ENCODE assay signal across 8 cellular contexts in genomic region chr7:123750389-123751230, GRCh38. TPM values are rescaled to one million over a fixed set of nuclear protein-coding genes. Genes with fewer than 3 reads are reported as not detected.
DNase-seq lines count a peak whose midpoint lies in the region; ATAC-seq, FAIRE-seq and TF ChIP-seq lines count a peak whose summit lies in the region.

No MANE protein-coding gene starts in this region.

- H3K36me3 ChIP-seq in MM.1S (replicated peaks; ENCODE audit: insufficient read depth, low read length) (no peaks in the 10 kb centered on the region), ectodermal cell (ENCODE audit: control insufficient read depth, insufficient read depth, low read length) (no peaks in the 10 kb centered on the region), pancreas (no peaks in the 10 kb centered on the region)

- H3K4me1 ChIP-seq in MM.1S (ENCODE audit: low read length) (peaks cover 32% of the 10 kb centered on the region), ectodermal cell (ENCODE audit: control insufficient read depth, insufficient read depth, low read length) (peaks cover 8% of the 10 kb centered on the region), pancreas (peaks cover 4 to 37% (median 34%) of the 10 kb centered on the region in 3 donors)

- intact Hi-C loops in pancreas (cut with DNase I) = no loop called here

- H3K9me2 ChIP-seq in MM.1S (replicated peaks; ENCODE audit: insufficient read depth, low read length) = no peaks in the 10 kb centered on the region

- H4K20me1 ChIP-seq in MM.1S (ENCODE audit: insufficient read depth, low read length) = peaks cover 12% of the 10 kb centered on the region

- FAIRE-seq in pancreas (lab: Jason Lieb, UNC) = peak; percentile 69

- peak overlapping the region; percentile 89; the same call in 1 of the 2 replicates for H3K4me2 ChIP-seq in MM.1S (ENCODE audit: low read depth, low read length)

- TF ChIP-seq CTCF in MM.1S (IDR thresholded peaks at IDR 0.05; ENCODE audit: low read length) (no peak), pancreas (IDR thresholded peaks at IDR 0.05) (no peak)

- H3K27ac ChIP-seq in MM.1S (ENCODE audit: low read length) = no peak overlapping the region
- no peak overlapping the region for H3K27ac ChIP-seq in ectodermal cell (ENCODE audit: insufficient read depth, low read depth, low read length, poor library complexity, severe bottlenecking)
- peak overlapping the region in 1 of 4 donors; percentile 99 for H3K27ac ChIP-seq in pancreas

- no peak for ATAC-seq in pancreas

- H3K9ac ChIP-seq in MM.1S (ENCODE audit: low read length) = peak overlapping the region; percentile 89; the same call in 1 of the 2 replicates

- H3F3A ChIP-seq in MM.1S (ENCODE audit: insufficient read depth, low read length) = peaks cover 43% of the 10 kb centered on the region

- 80 to 100% methylated on average over 1 of the region's 2 CpGs for WGBS in ectodermal cell, 2 experiments
- WGBS in pancreas, 2 donors = 87 to 92% methylated on average over 2 of the region's 2 CpGs

- H3K4me3 ChIP-seq in MM.1S (ENCODE audit: low read length) = peak overlapping the region; percentile 92; the same call in 1 of the 2 replicates
- H3K4me3 ChIP-seq in ectodermal cell (ENCODE audit: insufficient read depth, low read depth, low read length) = peak overlapping the region; percentile 92
- H3K4me3 ChIP-seq in pancreas = peak overlapping the region in 2 of 4 donors; percentile 88 to 94

- DNase-seq in NCI-H1105 treated with DMSO at 0.1 percent for 48 hours (lab: John Stamatoyannopoulos, UW) = peak; percentile 8
- no peak for DNase-seq in NCI-H1105 (lab: John Stamatoyannopoulos, UW)
- no peak for DNase-seq in MM.1S
- no peak for DNase-seq in pancreas
- DNase-seq in SHP77 (lab: John Stamatoyannopoulos, UW) = no peak
- no peak for DNase-seq in NCI-H774 (lab: John Stamatoyannopoulos, UW)
- no peak for DNase-seq in HT-29 (ENCODE audit: low spot score)

- no peaks in the 10 kb centered on the region for H3K27me3 ChIP-seq in MM.1S (replicated peaks; ENCODE audit: insufficient read depth, low read length)
- H3K27me3 ChIP-seq in ectodermal cell (ENCODE audit: control insufficient read depth, insufficient read depth, low read length, poor library complexity, severe bottlenecking) = no peaks in the 10 kb centered on the region
- no peaks in the 10 kb centered on the region for H3K27me3 ChIP-seq in pancreas

- H2AFZ ChIP-seq in MM.1S (ENCODE audit: low read length) = no peak overlapping the region

- peaks cover 36% of the 10 kb centered on the region for H3K79me2 ChIP-seq in MM.1S (ENCODE audit: low read length)

- H3K9me3 ChIP-seq in MM.1S (replicated peaks; ENCODE audit: insufficient read depth, low read length) (no peaks in the 10 kb centered on the region), ectodermal cell (ENCODE audit: control insufficient read depth, low read length) (no peaks in the 10 kb centered on the region), pancreas (no peaks in the 10 kb centered on the region)

RNA-seq across cellular contexts. Expression of gene WASL, which starts 1.8 kb away (rescaled TPM):
- polyA plus RNA-seq in ectodermal cell (2013, experiment 1 of 4) = 40.0 TPM
- polyA plus RNA-seq in ectodermal cell (2013, experiment 2 of 4) = 38.6 TPM
- polyA plus RNA-seq in ectodermal cell (2013, experiment 3 of 4) = 29.8 TPM
- 30.6 TPM for polyA plus RNA-seq in ectodermal cell (2013, experiment 4 of 4)
- 10 to 100 TPM; 13.2 to 27.3 (median 18.0) TPM for total RNA-seq in pancreas
- 10 to 100 TPM in 1 of 2 donors, 1 to 10 TPM in 1; 8.2 to 14.9 TPM for polyA plus RNA-seq in pancreas
- 8.9 and 9.7 TPM in 2 replicates for total RNA-seq in HT-29 (2014; rRNA removed; shearing (Covaris generic))
